In genomic region chr17:8894673-8895578, GRCh38 we compare ENCODE assay signal across 8 cellular contexts. TPM values are rescaled to one million over a fixed set of nuclear protein-coding genes. Genes with fewer than 3 reads are reported as not detected.
DNase-seq lines count a peak whose midpoint lies in the region; ATAC-seq and TF ChIP-seq lines count a peak whose summit lies in the region.

No MANE protein-coding gene starts in this region.

- peak; percentile 86 for TF ChIP-seq CTCF in C4-2B (conservative IDR thresholded peaks at IDR 0.05)
- peak; percentile 94 for TF ChIP-seq CTCF in endodermal cell (conservative IDR thresholded peaks at IDR 0.05)
- TF ChIP-seq CTCF in lung (IDR thresholded peaks at IDR 0.05; ENCODE audit: control extremely low read depth, extremely low read depth): peak; percentile 62

- H3K36me3 Mint-ChIP-seq in activated CD4-positive, alpha-beta T cell treated with anti-CD3 and anti-CD28 coated beads, Interleukin-2, amount 10 ng/mL, durations not matched to agents 24 days and 14 days (ENCODE audit: low read depth): peaks cover 65% of the 10 kb centered on the region
- no peaks in the 10 kb centered on the region for H3K36me3 Mint-ChIP-seq in endodermal cell (ENCODE audit: low read depth)

- H3K27ac ChIP-seq in C4-2B (no peak overlapping the region), endodermal cell (ENCODE audit: low read depth, low read length) (no peak overlapping the region), lung (ENCODE audit: low read depth in 1 of 2, low read length in 1 of 2) (no peak overlapping the region)

- H3K27ac Mint-ChIP-seq in activated CD4-positive, alpha-beta T cell treated with anti-CD3 and anti-CD28 coated beads, Interleukin-2, amount 10 ng/mL, durations not matched to agents 24 days and 14 days: peak overlapping the region; percentile 16
- H3K27ac Mint-ChIP-seq in endodermal cell: peak overlapping the region; percentile 84

- no peaks in the 10 kb centered on the region for H3K9me3 ChIP-seq in endodermal cell (ENCODE audit: control insufficient read depth, low read length)
- peaks cover 0 to 4% of the 10 kb centered on the region in 2 donors for H3K9me3 ChIP-seq in lung (ENCODE audit: control insufficient read depth in 2 of 2, insufficient read depth in 1 of 2, low read length in 1 of 2)

- H3K36me3 ChIP-seq in endodermal cell (ENCODE audit: control insufficient read depth, insufficient read depth, low read length): no peaks in the 10 kb centered on the region
- no peaks in the 10 kb centered on the region for H3K36me3 ChIP-seq in lung (ENCODE audit: control insufficient read depth in 2 of 2, insufficient read depth in 2 of 2, low read length in 2 of 2)

- ATAC-seq in GM21447 (IDR thresholded peaks at IDR 0.05; ENCODE audit: unreplicated experiment) (peak; percentile 41), lung (ENCODE audit: insufficient read depth, low FRiP score) (peak; percentile 55), HG03442 (IDR thresholded peaks at IDR 0.05; ENCODE audit: unreplicated experiment) (no peak)

- H3K4me1 Mint-ChIP-seq in activated CD4-positive, alpha-beta T cell treated with anti-CD3 and anti-CD28 coated beads, Interleukin-2, amount 10 ng/mL, durations not matched to agents 24 days and 14 days: peaks cover 65% of the 10 kb centered on the region
- H3K4me1 Mint-ChIP-seq in endodermal cell: peaks cover 29% of the 10 kb centered on the region

- H3K4me3 Mint-ChIP-seq in activated CD4-positive, alpha-beta T cell treated with anti-CD3 and anti-CD28 coated beads, Interleukin-2, amount 10 ng/mL, durations not matched to agents 24 days and 14 days: no peak overlapping the region
- H3K4me3 Mint-ChIP-seq in endodermal cell: peak overlapping the region; percentile 1

- WGBS in endodermal cell (ENCODE audit: insufficient coverage in 1 of 2, insufficient read length in 1 of 2), 2 experiments: 45 to 49% methylated on average over 11 to 24 of the region's 24 CpGs
- WGBS in lung, 2 donors: 47 to 60% methylated on average over 24 of the region's 24 CpGs

- peak; percentile 37 for DNase-seq in NCI-H226
- DNase-seq in activated CD4-positive, alpha-beta T cell treated with anti-CD3 and anti-CD28 coated beads, Interleukin-2, amount 10 ng/mL, durations not matched to agents 24 days and 14 days: peak; percentile 83
- DNase-seq in endodermal cell: peak; percentile 90
- DNase-seq in lung (ENCODE audit: low spot score): no peak
- peak; percentile 53 for DNase-seq in stromal cell of bone marrow (ENCODE audit: low read depth)

- H3K27me3 ChIP-seq in endodermal cell (ENCODE audit: control insufficient read depth, insufficient read depth, low read length, poor library complexity, severe bottlenecking) (no peaks in the 10 kb centered on the region), lung (ENCODE audit: control insufficient read depth, insufficient read depth) (no peaks in the 10 kb centered on the region)

- no peak overlapping the region for H3K9ac ChIP-seq in endodermal cell (ENCODE audit: extremely low read depth, low read length, poor library complexity, severe bottlenecking)

- no peaks in the 10 kb centered on the region for H3K9me3 Mint-ChIP-seq in activated CD4-positive, alpha-beta T cell treated with anti-CD3 and anti-CD28 coated beads, Interleukin-2, amount 10 ng/mL, durations not matched to agents 24 days and 14 days
- no peaks in the 10 kb centered on the region for H3K9me3 Mint-ChIP-seq in endodermal cell

- peaks cover 13% of the 10 kb centered on the region for H3K4me1 ChIP-seq in endodermal cell (ENCODE audit: control insufficient read depth, insufficient read depth, low read length)
- peaks cover 0 to 2% of the 10 kb centered on the region in 2 donors for H3K4me1 ChIP-seq in lung (ENCODE audit: control insufficient read depth in 2 of 2, insufficient read depth in 2 of 2, low read length in 2 of 2)

- H3K27me3 Mint-ChIP-seq in activated CD4-positive, alpha-beta T cell treated with anti-CD3 and anti-CD28 coated beads, Interleukin-2, amount 10 ng/mL, durations not matched to agents 24 days and 14 days: no peaks in the 10 kb centered on the region
- H3K27me3 Mint-ChIP-seq in endodermal cell (ENCODE audit: insufficient read depth): peaks cover 16% of the 10 kb centered on the region

- intact Hi-C loops in activated CD4-positive, alpha-beta T cell treated with anti-CD3 and anti-CD28 coated beads, Interleukin-2, amount 10 ng/mL, durations not matched to agents 24 days and 14 days (cut with micrococcal nuclease): loop anchor here (2.0 to 10.0 kb wide), 4 partner anchors 36 to 510 kb away; partner anchors contain the start of genes CCDC42 and RPL26

- H3K4me3 ChIP-seq in endodermal cell (ENCODE audit: low read length) (no peak overlapping the region), lung (no peak overlapping the region)

RNA-seq across cellular contexts. Expression of gene PIK3R6, which starts 27.5 kb away (rescaled TPM):
- total RNA-seq in activated CD4-positive, alpha-beta T cell treated with anti-CD3 and anti-CD28 coated beads, Interleukin-2, amount 10 ng/mL, durations not matched to agents 24 days and 14 days: 3.7 and 4.5 TPM in 2 replicates
- total RNA-seq in endodermal cell (1 to 10 TPM; 2.1 to 2.5 TPM), lung (1 to 10 TPM; 1.3 to 3.0 TPM)
- 0.25 TPM for polyA plus RNA-seq in endodermal cell (2013, experiment 1 of 2)
- polyA plus RNA-seq in endodermal cell (2013, experiment 2 of 2): 0.17 TPM
- 1 to 10 TPM in 1 of 2 donors, under 1 TPM in 1; 0.93 to 1.7 TPM for polyA plus RNA-seq in lung
